1 cellular context compared by ENCODE assay signal in the genomic region with DNA sequence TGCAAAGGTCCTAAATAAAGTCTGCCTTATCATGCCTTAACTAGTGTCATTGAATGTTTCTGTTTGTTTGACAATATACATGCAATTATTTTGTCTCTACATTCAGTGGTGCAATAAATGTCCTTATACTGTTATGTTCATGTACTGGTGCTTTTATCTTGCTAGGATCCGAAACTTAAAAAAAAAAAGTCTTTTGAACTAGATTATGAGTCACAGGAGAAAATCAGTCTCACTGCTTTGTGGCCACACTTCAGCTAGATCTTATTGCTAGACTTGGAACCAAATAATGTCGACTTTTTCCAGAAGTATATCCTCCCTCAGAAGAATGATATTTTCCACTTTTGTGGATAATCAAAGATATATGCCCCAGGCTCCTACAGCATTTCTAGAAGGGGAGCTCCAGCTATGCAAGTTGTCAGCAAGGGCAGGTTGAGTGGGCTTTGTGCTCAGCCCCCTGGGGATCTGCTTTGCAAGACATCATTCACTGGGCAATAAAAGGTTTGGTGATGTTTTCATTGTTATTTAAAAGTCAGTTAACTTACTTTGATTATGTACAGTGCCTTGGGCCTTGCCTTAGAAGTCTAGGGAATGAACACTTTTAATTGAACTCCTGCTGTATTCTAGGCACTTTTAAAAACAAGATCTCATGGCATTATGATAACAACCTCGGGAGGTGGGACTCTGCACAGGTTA.
TF ChIP-seq lines count a peak whose summit lies in the region.

No MANE protein-coding gene starts in this region.

TF ChIP-seq in WTC11, 78 proteins besides CTCF, POLR2A, EP300 and RAD21 (continued from another document):
- TF ChIP-seq, protein P1, sequence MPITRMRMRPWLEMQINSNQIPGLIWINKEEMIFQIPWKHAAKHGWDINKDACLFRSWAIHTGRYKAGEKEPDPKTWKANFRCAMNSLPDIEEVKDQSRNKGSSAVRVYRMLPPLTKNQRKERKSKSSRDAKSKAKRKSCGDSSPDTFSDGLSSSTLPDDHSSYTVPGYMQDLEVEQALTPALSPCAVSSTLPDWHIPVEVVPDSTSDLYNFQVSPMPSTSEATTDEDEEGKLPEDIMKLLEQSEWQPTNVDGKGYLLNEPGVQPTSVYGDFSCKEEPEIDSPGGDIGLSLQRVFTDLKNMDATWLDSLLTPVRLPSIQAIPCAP (CRISPR knock-in tag; IDR thresholded peaks at IDR 0.05): no peak
- TF ChIP-seq NR1H2 (CRISPR knock-in tag; IDR thresholded peaks at IDR 0.05) (no peak), TP53 (CRISPR knock-in tag; IDR thresholded peaks at IDR 0.05) (no peak), ZBTB21 (CRISPR knock-in tag; IDR thresholded peaks at IDR 0.05; ENCODE audit: borderline replicate concordance) (no peak), OVOL2 (CRISPR knock-in tag; IDR thresholded peaks at IDR 0.05; ENCODE audit: borderline replicate concordance) (no peak)
- TF ChIP-seq, protein P2, sequence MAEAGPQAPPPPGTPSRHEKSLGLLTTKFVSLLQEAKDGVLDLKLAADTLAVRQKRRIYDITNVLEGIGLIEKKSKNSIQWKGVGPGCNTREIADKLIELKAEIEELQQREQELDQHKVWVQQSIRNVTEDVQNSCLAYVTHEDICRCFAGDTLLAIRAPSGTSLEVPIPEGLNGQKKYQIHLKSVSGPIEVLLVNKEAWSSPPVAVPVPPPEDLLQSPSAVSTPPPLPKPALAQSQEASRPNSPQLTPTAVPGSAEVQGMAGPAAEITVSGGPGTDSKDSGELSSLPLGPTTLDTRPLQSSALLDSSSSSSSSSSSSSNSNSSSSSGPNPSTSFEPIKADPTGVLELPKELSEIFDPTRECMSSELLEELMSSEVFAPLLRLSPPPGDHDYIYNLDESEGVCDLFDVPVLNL (CRISPR knock-in tag; IDR thresholded peaks at IDR 0.05; ENCODE audit: borderline replicate concordance, low read depth): no peak
